1 cellular context compared by ENCODE assay signal in genomic region chr10:100571069-100571817, GRCh38.
TF ChIP-seq lines count a peak whose summit lies in the region.

No MANE protein-coding gene starts in this region.

TF ChIP-seq in HepG2, 621 proteins besides CTCF, POLR2A, EP300 and RAD21:
- TF ChIP-seq MBD4 (IDR thresholded peaks at IDR 0.05; ENCODE audit: borderline replicate concordance, low read length) (no peak), HMG20B (CRISPR knock-in tag; conservative IDR thresholded peaks at IDR 0.05) (no peak), E2F1 (CRISPR knock-in tag; IDR thresholded peaks at IDR 0.05) (no peak), SOX5 (CRISPR knock-in tag; IDR thresholded peaks at IDR 0.05; ENCODE audit: borderline replicate concordance) (no peak)
